Comparison of ENCODE assay signal across 2 cellular contexts in the genomic region with DNA sequence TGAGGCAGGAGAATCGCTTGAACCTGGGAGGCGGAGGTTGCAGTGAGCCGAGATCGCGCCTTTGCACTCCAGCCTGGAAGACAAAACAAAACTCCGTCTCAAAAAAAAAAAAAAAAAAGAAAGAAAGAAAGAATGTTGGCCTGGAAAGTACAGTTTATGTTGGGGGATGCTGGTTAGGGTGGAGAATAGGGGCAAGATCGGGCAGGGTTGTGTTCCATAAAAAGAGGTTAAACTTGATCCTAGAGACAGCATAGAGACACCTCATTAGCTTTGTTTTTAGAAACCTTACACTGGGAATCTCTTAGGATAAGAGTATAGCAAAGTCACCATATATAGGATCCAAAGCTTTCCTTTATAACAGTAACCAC.
TF ChIP-seq lines count a peak whose summit lies in the region.

No MANE protein-coding gene starts in this region.

TF ChIP-seq in SK-N-SH, 30 proteins besides CTCF, POLR2A, EP300 and RAD21 (continued from another document):
- TF ChIP-seq USF2 (IDR thresholded peaks at IDR 0.05; ENCODE audit: borderline replicate concordance, low read depth, low read length) (no peak), MEF2A (IDR thresholded peaks at IDR 0.05; ENCODE audit: borderline replicate concordance, low read depth) (no peak), TEAD4 (IDR thresholded peaks at IDR 0.05; ENCODE audit: borderline replicate concordance, insufficient read depth) (no peak), FOXM1 (IDR thresholded peaks at IDR 0.05; ENCODE audit: low read depth) (no peak), REST (IDR thresholded peaks at IDR 0.05; ENCODE audit: low read depth, low read length) (no peak), TCF12 (IDR thresholded peaks at IDR 0.05) (no peak), SMC3 (IDR thresholded peaks at IDR 0.05; ENCODE audit: low read depth, low read length) (no peak), JUND (IDR thresholded peaks at IDR 0.05) (no peak), GABPA (IDR thresholded peaks at IDR 0.05; ENCODE audit: low read depth) (no peak), RXRA (IDR thresholded peaks at IDR 0.05; ENCODE audit: borderline replicate concordance, low read depth) (no peak), YY1 (IDR thresholded peaks at IDR 0.05; ENCODE audit: low read depth) (no peak), TAF1 (IDR thresholded peaks at IDR 0.05; ENCODE audit: borderline replicate concordance, low read depth, low read length) (no peak), NRF1 (IDR thresholded peaks at IDR 0.05; ENCODE audit: low read depth, low read length) (no peak), POLR2AphosphoS5 (IDR thresholded peaks at IDR 0.05; ENCODE audit: low read depth, low read length) (no peak), GATA2 (CRISPR knock-in tag; IDR thresholded peaks at IDR 0.05) (no peak), USF1 (IDR thresholded peaks at IDR 0.05; ENCODE audit: borderline replicate concordance, low read depth) (no peak)
- TF ChIP-seq, protein P1, sequence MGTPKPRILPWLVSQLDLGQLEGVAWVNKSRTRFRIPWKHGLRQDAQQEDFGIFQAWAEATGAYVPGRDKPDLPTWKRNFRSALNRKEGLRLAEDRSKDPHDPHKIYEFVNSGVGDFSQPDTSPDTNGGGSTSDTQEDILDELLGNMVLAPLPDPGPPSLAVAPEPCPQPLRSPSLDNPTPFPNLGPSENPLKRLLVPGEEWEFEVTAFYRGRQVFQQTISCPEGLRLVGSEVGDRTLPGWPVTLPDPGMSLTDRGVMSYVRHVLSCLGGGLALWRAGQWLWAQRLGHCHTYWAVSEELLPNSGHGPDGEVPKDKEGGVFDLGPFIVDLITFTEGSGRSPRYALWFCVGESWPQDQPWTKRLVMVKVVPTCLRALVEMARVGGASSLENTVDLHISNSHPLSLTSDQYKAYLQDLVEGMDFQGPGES (IDR thresholded peaks at IDR 0.05; ENCODE audit: low read depth, low read length), result no peak

TF ChIP-seq in SK-N-SH treated with all-trans-retinoic acid at 6 μM for 48 hours, 23 proteins besides CTCF, POLR2A, EP300 and RAD21 (continued from another document):
- no peak for TF ChIP-seq TSHZ2 (CRISPR knock-in tag; IDR thresholded peaks at IDR 0.05)
- TF ChIP-seq, protein P2, sequence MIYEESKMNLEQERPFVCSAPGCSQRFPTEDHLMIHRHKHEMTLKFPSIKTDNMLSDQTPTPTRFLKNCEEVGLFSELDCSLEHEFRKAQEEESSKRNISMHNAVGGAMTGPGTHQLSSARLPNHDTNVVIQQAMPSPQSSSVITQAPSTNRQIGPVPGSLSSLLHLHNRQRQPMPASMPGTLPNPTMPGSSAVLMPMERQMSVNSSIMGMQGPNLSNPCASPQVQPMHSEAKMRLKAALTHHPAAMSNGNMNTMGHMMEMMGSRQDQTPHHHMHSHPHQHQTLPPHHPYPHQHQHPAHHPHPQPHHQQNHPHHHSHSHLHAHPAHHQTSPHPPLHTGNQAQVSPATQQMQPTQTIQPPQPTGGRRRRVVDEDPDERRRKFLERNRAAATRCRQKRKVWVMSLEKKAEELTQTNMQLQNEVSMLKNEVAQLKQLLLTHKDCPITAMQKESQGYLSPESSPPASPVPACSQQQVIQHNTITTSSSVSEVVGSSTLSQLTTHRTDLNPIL (CRISPR knock-in tag; IDR thresholded peaks at IDR 0.05; ENCODE audit: low read depth), result no peak
TF ChIP-seq in SK-N-SH treated with all-trans-retinoic acid at 6 μM for 48 hours: peak in this region for 0.
